In genomic region chr1:220893701-220894024, GRCh38 we compare ENCODE assay signal across 14 cellular contexts. TPM values are rescaled to one million over a fixed set of nuclear protein-coding genes. Genes with fewer than 3 reads are reported as not detected.
DNase-seq lines count a peak whose midpoint lies in the region; ATAC-seq, FAIRE-seq and TF ChIP-seq lines count a peak whose summit lies in the region.
"Had no signal": no experiment of that assay in that cellular context is flagged by ENCODE, and none has a peak within 500 bp of the region (broad histone marks: within the 10 kb centered on the region; RNA-seq: fewer than 3 reads in every experiment).

No MANE protein-coding gene starts in this region.

- H3K27me3 ChIP-seq in H1 (replicated peaks in 1 of 4; ENCODE audit: control insufficient read depth in 3 of 4, extremely low read depth in 1 of 4, insufficient read depth in 3 of 4, low read length in 3 of 4) (peaks cover 80 to 87% (median 86%) of the 10 kb centered on the region in 4 experiments), mucosa of rectum (ENCODE audit: control insufficient read depth in 2 of 2, insufficient read depth in 2 of 2, low read length in 2 of 2) (peaks cover 37 to 48% of the 10 kb centered on the region in 2 donors), subcutaneous abdominal adipose tissue (ENCODE audit: control insufficient read depth in 5 of 5, insufficient read depth in 4 of 5, low read length in 5 of 5) (peaks cover 48 to 70% (median 57%) of the 10 kb centered on the region in 5 donors)

- H3K4ac ChIP-seq in H1 (replicated peaks; ENCODE audit: insufficient read length, low read depth, low read length) = no peak overlapping the region

- H3K9me3 ChIP-seq in H1 (ENCODE audit: insufficient read depth in 2 of 2, low read depth in 1 of 2, low read length in 1 of 2) (no peaks in the 10 kb centered on the region), mucosa of rectum (ENCODE audit: control insufficient read depth in 2 of 2, low read length in 2 of 2) (no peaks in the 10 kb centered on the region), subcutaneous abdominal adipose tissue (ENCODE audit: control insufficient read depth in 5 of 5, low read length in 5 of 5) (no peaks in the 10 kb centered on the region)
- H3K9me3 ChIP-seq: A549 had no signal

- no peak overlapping the region for H3K27ac ChIP-seq in H1 (ENCODE audit: low read depth, low read length)
- no peak overlapping the region for H3K27ac ChIP-seq in mucosa of rectum (ENCODE audit: low read depth in 2 of 2, low read length in 2 of 2)
- no peak overlapping the region for H3K27ac ChIP-seq in subcutaneous abdominal adipose tissue (ENCODE audit: low read depth, low read length)
- H3K27ac ChIP-seq: A549 had no signal

- no peaks in the 10 kb centered on the region for H3K36me3 Mint-ChIP-seq in T-helper 2 cell treated with Interferon-gamma antibody and Interleukin-4, amounts not matched to agents 5 μg/mL and 100 μg/mL, for 36 hours (ENCODE audit: low read depth)

- no peak overlapping the region for H3K23ac ChIP-seq in H1 (ENCODE audit: insufficient read length)

- no peaks in the 10 kb centered on the region; the same call in none of the 2 replicates for H3K23me2 ChIP-seq in H1 (ENCODE audit: low read depth, low read length)

- TF ChIP-seq RAD21 in H1 (IDR thresholded peaks at IDR 0.05 in 1 of 2, conservative IDR thresholded peaks at IDR 0.05 in 1 of 2; ENCODE audit: low read depth in 2 of 2, low read length in 2 of 2) = no peak

- no peak overlapping the region for H4K91ac ChIP-seq in H1 (replicated peaks; ENCODE audit: insufficient read length, low read length)

- DNase-seq in T-helper 2 cell treated with Interferon-gamma antibody and Interleukin-4, amounts not matched to agents 5 μg/mL and 100 μg/mL, for 36 hours (ENCODE audit: low spot score) = no peak
- no peak for DNase-seq in T-helper 2 cell
- DNase-seq in H1 (ENCODE audit: low read depth in 1 of 2, low spot score in 2 of 2) = no peak
- DNase-seq in NCI-H1436 (lab: John Stamatoyannopoulos, UW) = no peak
- DNase-seq: activated naive CD4-positive, alpha-beta T cell; DMS79 treated with DMSO at 0.1 percent for 48 hours; islet precursor cell; NCI-H510A treated with DMSO at 0.1 percent for 48 hours had no signal

- no peak for TF ChIP-seq EP300 in H1 (IDR thresholded peaks at IDR 0.05; ENCODE audit: borderline replicate concordance in 1 of 2, low read depth in 2 of 2, low read length in 2 of 2)

- peaks cover 10 to 37% (median 21%) of the 10 kb centered on the region in 4 experiments for H3K4me1 ChIP-seq in H1 (replicated peaks in 1 of 4; ENCODE audit: control insufficient read depth in 3 of 4, insufficient read depth in 4 of 4, low read length in 3 of 4)
- H3K4me1 ChIP-seq in mucosa of rectum (ENCODE audit: control insufficient read depth in 2 of 2, insufficient read depth in 2 of 2, low read length in 2 of 2) = no peaks in the 10 kb centered on the region
- peaks cover 0 to 25% (median 21%) of the 10 kb centered on the region in 5 donors for H3K4me1 ChIP-seq in subcutaneous abdominal adipose tissue (ENCODE audit: control insufficient read depth in 5 of 5, insufficient read depth in 5 of 5, low read length in 5 of 5)
- H3K4me1 ChIP-seq: A549 had no signal

- no peak overlapping the region for H2BK15ac ChIP-seq in H1 (ENCODE audit: low read length)

- no peak for TF ChIP-seq CTCF in H1 (IDR thresholded peaks at IDR 0.05; ENCODE audit: control extremely low read depth in 1 of 3, insufficient read depth in 1 of 3, low read depth in 1 of 3, low read length in 3 of 3)

- H3K27me3 Mint-ChIP-seq in T-helper 2 cell treated with Interferon-gamma antibody and Interleukin-4, amounts not matched to agents 5 μg/mL and 100 μg/mL, for 36 hours (ENCODE audit: low read depth) = peaks cover 66% of the 10 kb centered on the region

- H4K20me1 ChIP-seq in H1 (replicated peaks in 1 of 2; ENCODE audit: control insufficient read depth in 1 of 2, insufficient read depth in 2 of 2, low read length in 2 of 2) = peaks cover 21 to 47% of the 10 kb centered on the region in 2 experiments

- POLR2A ChIA-PET in H1 (lab: Charles Lee; ENCODE audit: partially characterized antibody) = interaction anchor here (1.8 to 2.3 kb wide), 3 partner anchors 9 to 16 kb away, joined by 4 to 8 read pairs (median 6); partner anchors contain the start of gene HLX

- no peaks in the 10 kb centered on the region for H3K9me3 Mint-ChIP-seq in T-helper 2 cell treated with Interferon-gamma antibody and Interleukin-4, amounts not matched to agents 5 μg/mL and 100 μg/mL, for 36 hours

- H2AK5ac ChIP-seq in H1 (ENCODE audit: low read depth, low read length) = no peak overlapping the region

- H3K36me3 ChIP-seq in H1 (ENCODE audit: control insufficient read depth in 2 of 4, insufficient read depth in 4 of 4, low read length in 3 of 4) (no peaks in the 10 kb centered on the region), mucosa of rectum (ENCODE audit: control insufficient read depth in 2 of 2, insufficient read depth in 2 of 2, low read length in 2 of 2) (no peaks in the 10 kb centered on the region), subcutaneous abdominal adipose tissue (ENCODE audit: control insufficient read depth in 5 of 5, insufficient read depth in 5 of 5, low read length in 5 of 5) (no peaks in the 10 kb centered on the region)

- no peaks in the 10 kb centered on the region; the same call in 1 of the 2 replicates for H3K79me1 ChIP-seq in H1 (ENCODE audit: low read depth, low read length)

- no peak overlapping the region for H2BK120ac ChIP-seq in H1 (replicated peaks; ENCODE audit: low read depth, low read length)

- H3K4me3 Mint-ChIP-seq in T-helper 2 cell treated with Interferon-gamma antibody and Interleukin-4, amounts not matched to agents 5 μg/mL and 100 μg/mL, for 36 hours = peak overlapping the region; percentile 62

- H3K14ac ChIP-seq in H1 (ENCODE audit: insufficient read length) = no peak overlapping the region

- H3K4me2 ChIP-seq in H1 (ENCODE audit: insufficient read depth in 1 of 2, low read depth in 2 of 2, low read length in 2 of 2) = peak overlapping the region; percentile 74 to 97
- H3K4me2 ChIP-seq: A549 had no signal

- no peaks in the 10 kb centered on the region for H3K79me2 ChIP-seq in H1 (ENCODE audit: control insufficient read depth in 1 of 2, insufficient read depth in 2 of 2, low read length in 2 of 2)

- H2BK12ac ChIP-seq in H1 (ENCODE audit: low read depth, low read length) = no peak overlapping the region

- H3K9ac ChIP-seq in H1 (replicated peaks in 1 of 4; ENCODE audit: extremely low read depth in 1 of 4, low read depth in 3 of 4, low read length in 3 of 4) = no peak overlapping the region
- no peak overlapping the region for H3K9ac ChIP-seq in mucosa of rectum (ENCODE audit: low read depth in 1 of 2, low read length in 2 of 2)
- H3K9ac ChIP-seq in subcutaneous abdominal adipose tissue (ENCODE audit: low read length in 5 of 5) = peak overlapping the region in 1 of 5 donors; percentile 5

- no peak for ATAC-seq in HG02763 (IDR thresholded peaks at IDR 0.05; ENCODE audit: unreplicated experiment)
- no peak for ATAC-seq in HG02840 (IDR thresholded peaks at IDR 0.05; ENCODE audit: low FRiP score, unreplicated experiment)
- ATAC-seq: A549 had no signal

- no peak overlapping the region for H4K5ac ChIP-seq in H1 (ENCODE audit: insufficient read length, low read depth, low read length)

- TF ChIP-seq POLR2A in H1 (IDR thresholded peaks at IDR 0.05; ENCODE audit: control extremely low read depth in 1 of 2, low read depth in 2 of 2, low read length in 2 of 2) = no peak

- H3K56ac ChIP-seq in H1 (replicated peaks; ENCODE audit: insufficient read length, low read depth, low read length) = no peak overlapping the region

- no peak overlapping the region for H2BK5ac ChIP-seq in H1 (ENCODE audit: low read depth, low read length)

- H3K18ac ChIP-seq in H1 (ENCODE audit: extremely low read depth, low read length) = no peak overlapping the region

- CTCF ChIA-PET in H1 (lab: Charles Lee; ENCODE audit: partially characterized antibody) = interaction anchor here (0.9 to 3.1 kb wide), 6 partner anchors 11 to 281 kb away, joined by 3 to 15 read pairs (median 7); partner anchors contain the start of gene HLX

- no peak for FAIRE-seq in H1 (lab: Jason Lieb, UNC)
- FAIRE-seq: A549, endometrium had no signal

- H4K8ac ChIP-seq in H1 (ENCODE audit: extremely low read depth, insufficient read depth, low read length) = no peak overlapping the region

- H3K4me3 ChIP-seq in H1 (ENCODE audit: extremely low read depth in 1 of 4, insufficient read depth in 2 of 4, low read depth in 3 of 4, low read length in 4 of 4) (peak overlapping the region; percentile 17 to 54 (median 32); a peak in 7 of 8 replicates), mucosa of rectum (ENCODE audit: low read length in 2 of 2) (peak overlapping the region; percentile 40 to 60), subcutaneous abdominal adipose tissue (ENCODE audit: low read depth in 1 of 5, low read length in 5 of 5) (peak overlapping the region; percentile 42 to 65 (median 56))
- H3K4me3 ChIP-seq: A549 had no signal

- no peak overlapping the region for H3K27ac Mint-ChIP-seq in T-helper 2 cell treated with Interferon-gamma antibody and Interleukin-4, amounts not matched to agents 5 μg/mL and 100 μg/mL, for 36 hours

- no peak overlapping the region for H2AFZ ChIP-seq in H1 (ENCODE audit: low read length)

- 3% methylated on average over 11 of the region's 11 CpGs; no CpG with 5 or more reads in 1 of the 2 experiments for WGBS in H1 (ENCODE audit: extremely low coverage in 1 of 2, insufficient coverage in 1 of 2, insufficient read length in 1 of 2, insufficient replicate concordance in 2 of 2, low coverage in 1 of 2, low lambda C conversion rate in 2 of 2, missing lambda C conversion rate in 1 of 2), 2 experiments

- H2BK20ac ChIP-seq in H1 (ENCODE audit: low read length) = no peak overlapping the region

- H3K4me1 Mint-ChIP-seq in T-helper 2 cell treated with Interferon-gamma antibody and Interleukin-4, amounts not matched to agents 5 μg/mL and 100 μg/mL, for 36 hours (ENCODE audit: low read depth) = peaks cover 13% of the 10 kb centered on the region

TF ChIP-seq in H1, 55 proteins besides CTCF, POLR2A, EP300 and RAD21:
- no peak for TF ChIP-seq TBP (IDR thresholded peaks at IDR 0.05; ENCODE audit: low read depth, low read length)
- no peak for TF ChIP-seq SAP30 (IDR thresholded peaks at IDR 0.05; ENCODE audit: insufficient read depth, insufficient replicate concordance, low read length)

RNA-seq across cellular contexts. Expression of gene HLX, which starts 14.4 kb away (rescaled TPM):
- total RNA-seq in H1 (2021; fragmentation: NEBNext Ultra II Directional; extraction: Animal tissue kit (Norgen Biotek cat#: 25700)) = 0.30 and 0.50 TPM in 2 replicates
- 0.11 and 0.17 TPM in 2 replicates for polyA plus RNA-seq in H1 (2011; rRNA removed)
- polyA plus RNA-seq in H1 (2011; cell fraction: cytosol; rRNA removed) = 0.47 TPM
- polyA plus RNA-seq in H1 (2011; cell fraction: nucleus; rRNA removed) = 0.56 TPM
- 0.27 to 0.69 TPM (median 0.42 TPM) in 3 of 4 replicates, not detected in the other for polyA plus RNA-seq in H1 (2012, experiment 1 of 2)
- polyA plus RNA-seq in H1 (2012, experiment 2 of 2) = 0.67 TPM
- 0.16 TPM for polyA plus RNA-seq in H1 (2013, experiment 1 of 2)
- polyA plus RNA-seq in H1 (2013, experiment 2 of 2) = 0.15 TPM
- 0.07 TPM in 1 of 2 replicates, not detected in the other for polyA minus RNA-seq in H1 (2011; rRNA and poly(A)+ RNA removed)
- polyA minus RNA-seq in H1 (2011; cell fraction: cytosol; rRNA and poly(A)+ RNA removed) = not detected
- 0.30 TPM for polyA minus RNA-seq in H1 (2011; cell fraction: nucleus; rRNA and poly(A)+ RNA removed)
